In genomic region chr2:229765721-229766120, GRCh38 we compare ENCODE assay signal across 18 cellular contexts. TPM values are rescaled to one million over a fixed set of nuclear protein-coding genes. Genes with fewer than 3 reads are reported as not detected.
DNase-seq lines count a peak whose midpoint lies in the region; FAIRE-seq and TF ChIP-seq lines count a peak whose summit lies in the region.
"Had no signal": no experiment of that assay in that cellular context is flagged by ENCODE, and none has a peak within 500 bp of the region (broad histone marks: within the 10 kb centered on the region; RNA-seq: fewer than 3 reads in every experiment).

No MANE protein-coding gene starts in this region.

- TF ChIP-seq CTCF in H1 (IDR thresholded peaks at IDR 0.05; ENCODE audit: control extremely low read depth in 1 of 3, insufficient read depth in 1 of 3, low read depth in 1 of 3, low read length in 3 of 3) (no peak), nephron progenitor cell (IDR thresholded peaks at IDR 0.05) (no peak)

- no peak overlapping the region for H4K5ac ChIP-seq in H1 (ENCODE audit: insufficient read length, low read depth, low read length)

- no peak for DNase-seq in H1 (ENCODE audit: low read depth in 1 of 2, low spot score in 2 of 2)
- no peak for DNase-seq in nephron progenitor cell
- DNase-seq in NCI-H526 (lab: John Stamatoyannopoulos, UW), result no peak
- no peak for DNase-seq in posterior vena cava (ENCODE audit: low spot score)
- no peak for DNase-seq in activated CD4-positive, CD25-positive, alpha-beta regulatory T cell (lab: John Stamatoyannopoulos, UW)
- DNase-seq: AML-193; Caco-2; CD4-positive, alpha-beta T cell; HFFc6 had no signal

- H3K4me1 Mint-ChIP-seq in nephron progenitor cell, result peaks cover 36% of the 10 kb centered on the region

- H3K9me3 Mint-ChIP-seq in nephron progenitor cell, result no peaks in the 10 kb centered on the region
- H3K9me3 Mint-ChIP-seq: CD4-positive, alpha-beta T cell; HFFc6 had no signal

- intact Hi-C loops in posterior vena cava (cut with DNase I), result no loop called here

- H2BK120ac ChIP-seq in H1 (replicated peaks; ENCODE audit: low read depth, low read length), result no peak overlapping the region

- no peak overlapping the region for H3K4me2 ChIP-seq in H1 (ENCODE audit: insufficient read depth in 1 of 2, low read depth in 2 of 2, low read length in 2 of 2)
- H3K4me2 ChIP-seq: A549 had no signal

- no peak overlapping the region for H3K9ac ChIP-seq in HUES64 (ENCODE audit: low read depth, low read length)
- H3K9ac ChIP-seq in H1 (replicated peaks in 1 of 4; ENCODE audit: extremely low read depth in 1 of 4, low read depth in 3 of 4, low read length in 3 of 4), result no peak overlapping the region

- CTCF ChIA-PET in H1 (lab: Charles Lee; ENCODE audit: partially characterized antibody), result interaction anchor here (4.3 kb wide), 1 partner anchor 15 kb away, joined by 24 read pairs; no protein-coding TSS in a partner anchor

- no peak overlapping the region for H3K56ac ChIP-seq in H1 (replicated peaks; ENCODE audit: insufficient read length, low read depth, low read length)

- H3K27me3 ChIP-seq in HUES64 (ENCODE audit: insufficient read depth, low read length) (no peaks in the 10 kb centered on the region), H1 (replicated peaks in 1 of 4; ENCODE audit: control insufficient read depth in 3 of 4, extremely low read depth in 1 of 4, insufficient read depth in 3 of 4, low read length in 3 of 4) (no peaks in the 10 kb centered on the region)

- no peak overlapping the region for H3K18ac ChIP-seq in H1 (ENCODE audit: extremely low read depth, low read length)

- POLR2A ChIA-PET in H1 (lab: Charles Lee; ENCODE audit: partially characterized antibody), result no interaction called here

- no peak for TF ChIP-seq POLR2A in H1 (IDR thresholded peaks at IDR 0.05; ENCODE audit: control extremely low read depth in 1 of 2, low read depth in 2 of 2, low read length in 2 of 2)

- H2BK15ac ChIP-seq in H1 (ENCODE audit: low read length), result no peak overlapping the region

- H4K20me1 ChIP-seq in H1 (replicated peaks in 1 of 2; ENCODE audit: control insufficient read depth in 1 of 2, insufficient read depth in 2 of 2, low read length in 2 of 2), result peaks cover 0 to 2% of the 10 kb centered on the region in 2 experiments

- H3K79me2 ChIP-seq in H1 (ENCODE audit: control insufficient read depth in 1 of 2, insufficient read depth in 2 of 2, low read length in 2 of 2), result no peaks in the 10 kb centered on the region

- no peak for TF ChIP-seq RAD21 in H1 (IDR thresholded peaks at IDR 0.05 in 1 of 2, conservative IDR thresholded peaks at IDR 0.05 in 1 of 2; ENCODE audit: low read depth in 2 of 2, low read length in 2 of 2)

- TF ChIP-seq EP300 in H1 (IDR thresholded peaks at IDR 0.05; ENCODE audit: borderline replicate concordance in 1 of 2, low read depth in 2 of 2, low read length in 2 of 2), result no peak

- no peak overlapping the region for H2BK12ac ChIP-seq in H1 (ENCODE audit: low read depth, low read length)

- H3K79me1 ChIP-seq in H1 (ENCODE audit: low read depth, low read length), result no peaks in the 10 kb centered on the region

- H3K23ac ChIP-seq in H1 (ENCODE audit: insufficient read length), result no peak overlapping the region

- H2AFZ ChIP-seq in H1 (ENCODE audit: low read length), result no peak overlapping the region

- no peak for FAIRE-seq in H1 (lab: Jason Lieb, UNC)
- FAIRE-seq: A549, D721Med, G401.6, GM12891, GM19239, H54, HTR-8/SVneo had no signal

- H3K9me3 ChIP-seq in HUES64 (ENCODE audit: insufficient read depth, low read depth, low read length) (no peaks in the 10 kb centered on the region), H1 (ENCODE audit: insufficient read depth in 2 of 2, low read depth in 1 of 2, low read length in 1 of 2) (no peaks in the 10 kb centered on the region)
- H3K9me3 ChIP-seq: A549, Caco-2 had no signal

- H4K91ac ChIP-seq in H1 (replicated peaks; ENCODE audit: insufficient read length, low read length), result no peak overlapping the region

- no peaks in the 10 kb centered on the region for H3K23me2 ChIP-seq in H1 (ENCODE audit: low read depth, low read length)

- peaks cover 66% of the 10 kb centered on the region for H3K36me3 Mint-ChIP-seq in nephron progenitor cell (ENCODE audit: low read depth)

- H3K4me1 ChIP-seq in HUES64 (ENCODE audit: insufficient read depth, low read length), result peaks cover 12% of the 10 kb centered on the region
- no peaks in the 10 kb centered on the region for H3K4me1 ChIP-seq in H1 (replicated peaks in 1 of 4; ENCODE audit: control insufficient read depth in 3 of 4, insufficient read depth in 4 of 4, low read length in 3 of 4)
- H3K4me1 ChIP-seq: A549, Caco-2 had no signal

- no peak overlapping the region for H3K27ac Mint-ChIP-seq in nephron progenitor cell
- H3K27ac Mint-ChIP-seq: CD4-positive, alpha-beta T cell; HFFc6 had no signal

- H3K27ac ChIP-seq in HUES64 (ENCODE audit: low read depth, low read length) (peak overlapping the region; percentile 60; the same call in 1 of the 2 replicates), H1 (ENCODE audit: low read depth, low read length) (no peak overlapping the region)
- H3K27ac ChIP-seq: A549, C4-2B had no signal

- H2BK20ac ChIP-seq in H1 (ENCODE audit: low read length), result no peak overlapping the region

- peak overlapping the region; percentile 36 for H3K4me3 Mint-ChIP-seq in nephron progenitor cell
- H3K4me3 Mint-ChIP-seq: CD4-positive, alpha-beta T cell; HFFc6 had no signal

- H3K27me3 Mint-ChIP-seq in nephron progenitor cell (ENCODE audit: low read depth, poor library complexity), result no peaks in the 10 kb centered on the region
- H3K27me3 Mint-ChIP-seq: CD4-positive, alpha-beta T cell had no signal

- no peak overlapping the region for H3K14ac ChIP-seq in H1 (ENCODE audit: insufficient read length)

- no peak overlapping the region for H4K8ac ChIP-seq in H1 (ENCODE audit: extremely low read depth, insufficient read depth, low read length)

- no peak overlapping the region for H2AK5ac ChIP-seq in H1 (ENCODE audit: low read depth, low read length)

- H3K4me3 ChIP-seq in HUES64 (ENCODE audit: low read length), result no peak overlapping the region
- H3K4me3 ChIP-seq in H1 (ENCODE audit: extremely low read depth in 1 of 4, insufficient read depth in 2 of 4, low read depth in 3 of 4, low read length in 4 of 4), result no peak overlapping the region
- H3K4me3 ChIP-seq: A549 had no signal

- no peak overlapping the region for H3K4ac ChIP-seq in H1 (replicated peaks; ENCODE audit: insufficient read length, low read depth, low read length)

- no peak overlapping the region for H2BK5ac ChIP-seq in H1 (ENCODE audit: low read depth, low read length)

- H3K36me3 ChIP-seq in HUES64 (ENCODE audit: insufficient read depth, low read length) (peaks cover 69% of the 10 kb centered on the region), H1 (ENCODE audit: control insufficient read depth in 2 of 4, insufficient read depth in 4 of 4, low read length in 3 of 4) (peaks cover 0 to 33% (median 9%) of the 10 kb centered on the region in 4 experiments; a peak in 6 of 8 replicates)

TF ChIP-seq in H1, 55 proteins besides CTCF, POLR2A, EP300 and RAD21:
- TF ChIP-seq ZNF274 (IDR thresholded peaks at IDR 0.05; ENCODE audit: borderline replicate concordance, extremely low read depth, low read length) (no peak), CEBPB (IDR thresholded peaks at IDR 0.05; ENCODE audit: low read depth, low read length) (no peak), EGR1 (IDR thresholded peaks at IDR 0.05; ENCODE audit: borderline replicate concordance, low read depth, low read length) (no peak), MAX (IDR thresholded peaks at IDR 0.05) (no peak), SRF (IDR thresholded peaks at IDR 0.05; ENCODE audit: low read depth, low read length) (peak; percentile 77)

RNA-seq across cellular contexts. Expression of gene DNER, which starts 51.4 kb away (rescaled TPM):
- 3.0 TPM for polyA plus RNA-seq in HUES64 (2013, experiment 1 of 2)
- 4.6 TPM for polyA plus RNA-seq in HUES64 (2013, experiment 2 of 2)
- 14.6 and 16.3 TPM in 2 replicates for total RNA-seq in H1 (2021; fragmentation: NEBNext Ultra II Directional; extraction: Animal tissue kit (Norgen Biotek cat#: 25700))
- polyA plus RNA-seq in H1 (2011; rRNA removed), result 6.8 and 7.7 TPM in 2 replicates
- 6.6 TPM for polyA plus RNA-seq in H1 (2011; cell fraction: cytosol; rRNA removed)
- polyA plus RNA-seq in H1 (2011; cell fraction: nucleus; rRNA removed), result 10.0 TPM
- polyA plus RNA-seq in H1 (2012, experiment 1 of 2), result 8.5 to 10.0 TPM (median 9.2 TPM) in 4 replicates
- 4.5 TPM for polyA plus RNA-seq in H1 (2012, experiment 2 of 2)
- 11.9 TPM for polyA plus RNA-seq in H1 (2013, experiment 1 of 2)
- polyA plus RNA-seq in H1 (2013, experiment 2 of 2), result 12.6 TPM
- polyA minus RNA-seq in H1 (2011; rRNA and poly(A)+ RNA removed), result 9.4 and 13.4 TPM in 2 replicates
- polyA minus RNA-seq in H1 (2011; cell fraction: cytosol; rRNA and poly(A)+ RNA removed), result 7.3 TPM
- polyA minus RNA-seq in H1 (2011; cell fraction: nucleus; rRNA and poly(A)+ RNA removed), result 7.0 TPM
- 1 to 10 TPM in 1 of 2 donors, under 1 TPM in 1; 0.67 to 1.1 TPM for total RNA-seq in posterior vena cava
- total RNA-seq: Caco-2; CD4-positive, alpha-beta T cell had no signal
